9 cellular contexts compared by ENCODE assay signal in the genomic region with DNA sequence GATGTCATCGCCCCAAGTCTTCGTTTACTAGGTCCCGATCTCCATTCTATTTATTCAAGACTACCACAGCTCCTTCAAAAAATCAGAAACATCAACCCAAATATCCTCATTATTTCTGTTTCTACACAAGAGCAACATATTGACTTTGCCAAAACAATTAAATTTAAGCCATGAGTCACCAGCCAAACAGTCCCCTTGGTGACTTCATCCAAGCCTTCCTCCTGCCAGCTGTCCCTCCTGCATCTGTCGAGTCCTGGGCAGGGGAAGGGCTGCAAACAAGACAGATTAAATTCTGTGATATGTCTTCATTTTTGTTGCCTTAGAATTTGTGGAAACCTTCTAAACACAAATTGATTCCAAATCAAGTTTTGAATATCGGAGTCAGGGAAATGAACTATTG.
DNase-seq lines count a peak whose midpoint lies in the region; ATAC-seq and TF ChIP-seq lines count a peak whose summit lies in the region.
"Had no signal": no experiment of that assay in that cellular context is flagged by ENCODE, and none has a peak within 500 bp of the region (broad histone marks: within the 10 kb centered on the region; RNA-seq: fewer than 3 reads in every experiment).

No MANE protein-coding gene starts in this region.

- DNase-seq in COLO668 (lab: John Stamatoyannopoulos, UW; ENCODE audit: unreplicated experiment): peak; percentile 39
- DNase-seq in MV-4-11 (lab: John Stamatoyannopoulos, UW): peak; percentile 16
- DNase-seq in ascending aorta (ENCODE audit: low spot score in 2 of 2): peak in 1 of 2 donors; percentile 79
- no peak for DNase-seq in mesenchymal stem cell
- no peak for DNase-seq in omental fat pad (ENCODE audit: low spot score)
- DNase-seq in hippocampal formation (lab: John Stamatoyannopoulos, UW): no peak
- DNase-seq in iPS-NIHi11 (ENCODE audit: low spot score): no peak

- no peak for ATAC-seq in omental fat pad (ENCODE audit: low FRiP score)
- no peak for ATAC-seq in GM21723 (IDR thresholded peaks at IDR 0.05; ENCODE audit: unreplicated experiment)

- H3K27ac ChIP-seq in ascending aorta: peak overlapping the region; percentile 59 to 77
- H3K27ac ChIP-seq in mesenchymal stem cell (ENCODE audit: low read length, poor library complexity, severe bottlenecking): no peak overlapping the region

- no peak overlapping the region for H3K23ac ChIP-seq in mesenchymal stem cell (ENCODE audit: low read length in 2 of 2)

- WGBS in mesenchymal stem cell: 92% methylated on average over 4 of the region's 5 CpGs

- peaks cover 0 to 31% of the 10 kb centered on the region in 2 donors for H3K4me1 ChIP-seq in ascending aorta
- H3K4me1 ChIP-seq in mesenchymal stem cell (ENCODE audit: control insufficient read depth, insufficient read depth, low read depth, low read length): no peaks in the 10 kb centered on the region

- no peak overlapping the region for H2BK120ac ChIP-seq in mesenchymal stem cell (ENCODE audit: low read depth, low read length)

- H3K18ac ChIP-seq in mesenchymal stem cell (ENCODE audit: low read depth in 1 of 2, low read length in 2 of 2): no peak overlapping the region

- peak overlapping the region in 1 of 2 donors; percentile 14 for H3K4me3 ChIP-seq in ascending aorta
- H3K4me3 ChIP-seq in mesenchymal stem cell (ENCODE audit: insufficient read depth in 1 of 2, low read depth in 1 of 2, low read length in 2 of 2): peak overlapping the region in 1 of 2 experiments; percentile 21
- H3K4me3 ChIP-seq: skin epidermis had no signal

- no peak overlapping the region for H3K4me2 ChIP-seq in mesenchymal stem cell (ENCODE audit: low read length, poor library complexity, severe bottlenecking)

- no peak overlapping the region for H2AK5ac ChIP-seq in mesenchymal stem cell (ENCODE audit: low read length, severe bottlenecking)

- H3K4ac ChIP-seq in mesenchymal stem cell (ENCODE audit: low read depth in 1 of 2, low read length in 2 of 2): no peak overlapping the region

- H3K9ac ChIP-seq in mesenchymal stem cell (ENCODE audit: low read length): peak overlapping the region; percentile 28

- intact Hi-C loops in ascending aorta (cut with DNase I): loop anchor here (2.0 kb wide), 1 partner anchor 110 kb away; a partner anchor contains a TSS

- no peak overlapping the region for H4K8ac ChIP-seq in mesenchymal stem cell (ENCODE audit: low read length)

- H3K79me1 ChIP-seq in mesenchymal stem cell (replicated peaks; ENCODE audit: low read length, poor library complexity, severe bottlenecking): no peaks in the 10 kb centered on the region

- no peak overlapping the region for H4K91ac ChIP-seq in mesenchymal stem cell (ENCODE audit: low read length)

- no peak for TF ChIP-seq CTCF in ascending aorta (IDR thresholded peaks at IDR 0.05)
- TF ChIP-seq CTCF in omental fat pad (IDR thresholded peaks at IDR 0.05): no peak

- H3K36me3 ChIP-seq in ascending aorta (no peaks in the 10 kb centered on the region), mesenchymal stem cell (ENCODE audit: control insufficient read depth in 1 of 2, insufficient read depth in 2 of 2, low read depth in 1 of 2, low read length in 2 of 2) (no peaks in the 10 kb centered on the region)

- no peak overlapping the region for H2BK5ac ChIP-seq in mesenchymal stem cell (ENCODE audit: low read depth, low read length, poor library complexity, severe bottlenecking)

- H3K27me3 ChIP-seq in ascending aorta (no peaks in the 10 kb centered on the region), mesenchymal stem cell (ENCODE audit: control insufficient read depth in 1 of 2, insufficient read depth in 1 of 2, low read length in 2 of 2) (peaks cover 0 to 12% of the 10 kb centered on the region in 2 experiments)

- H2BK15ac ChIP-seq in mesenchymal stem cell (ENCODE audit: low read depth, poor library complexity, severe bottlenecking): no peak overlapping the region

- no peak overlapping the region for H3K14ac ChIP-seq in mesenchymal stem cell (ENCODE audit: low read length in 2 of 2)

- H2BK12ac ChIP-seq in mesenchymal stem cell (ENCODE audit: low read length in 2 of 2): no peak overlapping the region

- H2AFZ ChIP-seq in mesenchymal stem cell (ENCODE audit: low read depth, low read length): no peak overlapping the region

- H3K9me3 ChIP-seq in ascending aorta (no peaks in the 10 kb centered on the region), mesenchymal stem cell (ENCODE audit: control insufficient read depth, low read length) (no peaks in the 10 kb centered on the region)

Comparison
In these comparisons a context has a peak if more than half of its experiments do, and no peak if none do; other contexts are left out.
1. DNase-seq: peak in COLO668 (single experiment) and MV-4-11 (single experiment); none in mesenchymal stem cell (single experiment), omental fat pad (single experiment), hippocampal formation (0 of 2) and iPS-NIHi11 (single experiment).